In genomic region chr7:48004023-48004422, GRCh38 we compare ENCODE assay signal across 25 cellular contexts. TPM values are rescaled to one million over a fixed set of nuclear protein-coding genes. Genes with fewer than 3 reads are reported as not detected.
DNase-seq lines count a peak whose midpoint lies in the region; ATAC-seq and TF ChIP-seq lines count a peak whose summit lies in the region.
"Had no signal": no experiment of that assay in that cellular context is flagged by ENCODE, and none has a peak within 500 bp of the region (broad histone marks: within the 10 kb centered on the region; RNA-seq: fewer than 3 reads in every experiment).

No MANE protein-coding gene starts in this region.

- no peak overlapping the region for H3K27ac ChIP-seq in neural progenitor cell
- H3K27ac ChIP-seq: colonic mucosa, psoas muscle had no signal

- no peak overlapping the region for H3K4me3 ChIP-seq in neural progenitor cell
- H3K4me3 ChIP-seq: colonic mucosa, psoas muscle had no signal

- H3K9me3 Mint-ChIP-seq in neural progenitor cell = peaks cover 9% of the 10 kb centered on the region
- H3K9me3 Mint-ChIP-seq: activated B cell treated with CpG ODN at 0.5 μM for 24 hours; activated T-cell treated with anti-CD3 and anti-CD28 coated beads, Interleukin-2, amount 50 U/mL, for 72 hours had no signal

- no peaks in the 10 kb centered on the region for H3K79me2 ChIP-seq in neural progenitor cell (ENCODE audit: low read depth)

- no peaks in the 10 kb centered on the region for H3F3A ChIP-seq in neural progenitor cell (ENCODE audit: low read depth)

- no peaks in the 10 kb centered on the region for H3K36me3 ChIP-seq in neural progenitor cell
- H3K36me3 ChIP-seq: BE2C, colonic mucosa had no signal

- no peaks in the 10 kb centered on the region for H3K9me3 ChIP-seq in neural progenitor cell (ENCODE audit: low read depth)
- H3K9me3 ChIP-seq: BE2C, colonic mucosa, psoas muscle had no signal

- no peaks in the 10 kb centered on the region for H3K27me3 Mint-ChIP-seq in neural progenitor cell (ENCODE audit: insufficient read depth, low read depth)
- H3K27me3 Mint-ChIP-seq: activated B cell treated with CpG ODN at 0.5 μM for 24 hours had no signal

- no peaks in the 10 kb centered on the region for H3K27me3 ChIP-seq in neural progenitor cell
- H3K27me3 ChIP-seq: BE2C, colonic mucosa had no signal

- H3K4me1 ChIP-seq in neural progenitor cell = peaks cover 7% of the 10 kb centered on the region
- H3K4me1 ChIP-seq: BE2C, colonic mucosa, psoas muscle had no signal

- H3K9ac ChIP-seq in neural progenitor cell = no peak overlapping the region

- ATAC-seq in GM19351 (IDR thresholded peaks at IDR 0.05; ENCODE audit: unreplicated experiment) (peak; percentile 16), HG03196 (IDR thresholded peaks at IDR 0.05; ENCODE audit: unreplicated experiment) (no peak), GM19324 (IDR thresholded peaks at IDR 0.05; ENCODE audit: low FRiP score, unreplicated experiment) (no peak)
- ATAC-seq: activated CD8-positive, alpha-beta T cell treated with anti-CD3 and anti-CD28 coated beads, Interleukin-2, amount 10 ng/mL, durations not matched to agents 7 days and 5 days; activated T-cell treated with anti-CD3 and anti-CD28 coated beads, Interleukin-2, amount 50 U/mL, for 72 hours; psoas muscle; T-helper 17 cell had no signal

- peak overlapping the region; percentile 96 for H2AFZ ChIP-seq in neural progenitor cell (replicated peaks)

- TF ChIP-seq CTCF in neural progenitor cell (IDR thresholded peaks at IDR 0.05) = no peak

- H3K27ac Mint-ChIP-seq in neural progenitor cell = no peak overlapping the region
- H3K27ac Mint-ChIP-seq: activated B cell treated with CpG ODN at 0.5 μM for 24 hours; activated CD8-positive, alpha-beta T cell treated with anti-CD3 and anti-CD28 coated beads, Interleukin-2, amount 10 ng/mL, durations not matched to agents 7 days and 5 days; activated naive CD8-positive, alpha-beta T cell; activated T-cell treated with anti-CD3 and anti-CD28 coated beads, Interleukin-2, amount 50 U/mL, for 72 hours; T-helper 17 cell had no signal

- H3K4me2 ChIP-seq in neural progenitor cell = no peak overlapping the region

- peak; percentile 57 for DNase-seq in NAMALWA (ENCODE audit: low spot score)
- peak; percentile 74 for DNase-seq in NCI-H82 (lab: John Stamatoyannopoulos, UW)
- DNase-seq in neural progenitor cell (ENCODE audit: low spot score) = no peak
- no peak for DNase-seq in SKM-1 treated with dmso at 0.1 percent for 144 hours (lab: John Stamatoyannopoulos, UW; ENCODE audit: unreplicated experiment)
- DNase-seq: activated B cell treated with CpG ODN at 0.5 μM for 24 hours; activated CD8-positive, alpha-beta T cell treated with anti-CD3 and anti-CD28 coated beads, Interleukin-2, amount 10 ng/mL, durations not matched to agents 7 days and 5 days; activated T-cell treated with anti-CD3 and anti-CD28 coated beads, Interleukin-2, amount 50 U/mL, for 72 hours; BE2C; Calu3; colonic mucosa; hypothalamus; NCI-H2227 treated with DMSO at 0.1 percent for 48 hours; psoas muscle; SIG-M5; small intestine; stimulated activated CD8-positive, alpha-beta memory T cell treated with anti-CD3 and anti-CD28 coated beads, Interleukin-4, amount 100 ng/mL, for 48 hours; substantia nigra; T-helper 17 cell had no signal

- H3K4me1 Mint-ChIP-seq in neural progenitor cell = no peaks in the 10 kb centered on the region
- H3K4me1 Mint-ChIP-seq: brain had no signal

- no peak overlapping the region for H3K4me3 Mint-ChIP-seq in neural progenitor cell
- H3K4me3 Mint-ChIP-seq: activated B cell treated with CpG ODN at 0.5 μM for 24 hours; activated CD8-positive, alpha-beta T cell treated with anti-CD3 and anti-CD28 coated beads, Interleukin-2, amount 10 ng/mL, durations not matched to agents 7 days and 5 days; activated naive CD8-positive, alpha-beta T cell; activated T-cell treated with anti-CD3 and anti-CD28 coated beads, Interleukin-2, amount 50 U/mL, for 72 hours; brain; neural crest cell; T-helper 17 cell had no signal

- no peaks in the 10 kb centered on the region for H3K36me3 Mint-ChIP-seq in neural progenitor cell
- H3K36me3 Mint-ChIP-seq: activated naive CD8-positive, alpha-beta T cell; brain had no signal

- no peaks in the 10 kb centered on the region for H4K20me1 ChIP-seq in neural progenitor cell (ENCODE audit: low read depth)

RNA-seq across cellular contexts. Expression of gene HUS1, which starts 24.6 kb away (rescaled TPM):
- total RNA-seq in neural progenitor cell (ENCODE audit: low replicate concordance) = 31.2 and 48.7 TPM in 2 replicates

RNA-seq across cellular contexts. Expression of gene SUN3, which starts 24.9 kb away (rescaled TPM):
- total RNA-seq in neural progenitor cell (ENCODE audit: low replicate concordance) = not detected in 2 replicates
- total RNA-seq: activated B cell treated with CpG ODN at 0.5 μM for 24 hours, colonic mucosa, kidney epithelial cell, neural crest cell, T-helper 17 cell had no signal

RNA-seq across cellular contexts. Expression of gene C7orf57, which starts 31.3 kb away (rescaled TPM):
- not detected in 2 replicates for total RNA-seq in neural progenitor cell (ENCODE audit: low replicate concordance)
- total RNA-seq: activated B cell treated with CpG ODN at 0.5 μM for 24 hours, kidney epithelial cell, neural crest cell, psoas muscle had no signal

RNA-seq across cellular contexts. Expression of gene PKD1L1, which starts 55.8 kb away (rescaled TPM):
- total RNA-seq in neural progenitor cell (ENCODE audit: low replicate concordance) = 0.07 and 0.09 TPM in 2 replicates

Comparison
In these comparisons a context has a peak if more than half of its experiments do, and no peak if none do; other contexts are left out.
1. DNase-seq: peak in NAMALWA (single experiment) and NCI-H82 (single experiment); none in neural progenitor cell (single experiment) and SKM-1 treated with dmso at 0.1 percent for 144 hours (single experiment).